Comparison of ENCODE assay signal across 10 cellular contexts in genomic region chr2:113117594-113118262, GRCh38. TPM values are rescaled to one million over a fixed set of nuclear protein-coding genes. Genes with fewer than 3 reads are reported as not detected.
DNase-seq lines count a peak whose midpoint lies in the region; ATAC-seq, FAIRE-seq and TF ChIP-seq lines count a peak whose summit lies in the region.
"Had no signal": no experiment of that assay in that cellular context is flagged by ENCODE, and none has a peak within 500 bp of the region (broad histone marks: within the 10 kb centered on the region; RNA-seq: fewer than 3 reads in every experiment).

No MANE protein-coding gene starts in this region.

- FAIRE-seq in pancreas (lab: Jason Lieb, UNC), result no peak

- H3K27me3 ChIP-seq in duodenal mucosa (ENCODE audit: control insufficient read depth in 1 of 2, insufficient read depth in 2 of 2, low read length in 2 of 2), result no peaks in the 10 kb centered on the region
- no peaks in the 10 kb centered on the region for H3K27me3 ChIP-seq in pancreas

- WGBS in pancreas, 2 donors, result 65 to 70% methylated on average over 9 of the region's 9 CpGs

- H3K4me3 ChIP-seq in NB4 (ENCODE audit: low read depth, low read length) (no peak overlapping the region), duodenal mucosa (ENCODE audit: low read depth in 1 of 2, low read length in 2 of 2) (peak overlapping the region; percentile 46 to 48), pancreas (no peak overlapping the region)

- no peak for TF ChIP-seq POLR2A in NB4 (IDR thresholded peaks at IDR 0.05; ENCODE audit: extremely low read depth, insufficient read length)

- peak overlapping the region; percentile 81 for H3K27ac ChIP-seq in duodenal mucosa (ENCODE audit: low read depth, low read length)
- H3K27ac ChIP-seq in pancreas, result no peak overlapping the region

- ATAC-seq in pancreas (peak; percentile 77 to 87 (median 86)), GM18867 (IDR thresholded peaks at IDR 0.05; ENCODE audit: unreplicated experiment) (no peak)

- TF ChIP-seq CTCF in NB4 (IDR thresholded peaks at IDR 0.05; ENCODE audit: low read depth, low read length), result no peak
- TF ChIP-seq CTCF in pancreas (IDR thresholded peaks at IDR 0.05), result no peak

- intact Hi-C loops in pancreas (cut with DNase I), result no loop called here

- H3K36me3 ChIP-seq in duodenal mucosa (ENCODE audit: control insufficient read depth in 1 of 2, insufficient read depth in 2 of 2, low read length in 2 of 2) (no peaks in the 10 kb centered on the region), pancreas (no peaks in the 10 kb centered on the region)

- H3K9me3 ChIP-seq in duodenal mucosa (ENCODE audit: control insufficient read depth in 1 of 2, low read length in 2 of 2) (no peaks in the 10 kb centered on the region), pancreas (no peaks in the 10 kb centered on the region)

- DNase-seq in AG20443 (ENCODE audit: low spot score) (peak; percentile 93), NB4 (ENCODE audit: low read depth) (peak; percentile 52), pancreas (peak in 4 of 6 donors; percentile 25 to 67 (median 52)), NCI-H1092 treated with DMSO at 0.1 percent for 48 hours (lab: John Stamatoyannopoulos, UW) (no peak), nucleus accumbens (lab: John Stamatoyannopoulos, UW) (no peak), T-helper 9 cell (no peak)
- DNase-seq: NCI-H774 had no signal

- peaks cover 30 to 33% of the 10 kb centered on the region in 2 donors for H3K4me1 ChIP-seq in duodenal mucosa (ENCODE audit: control insufficient read depth in 1 of 2, insufficient read depth in 2 of 2, low read length in 2 of 2)
- no peaks in the 10 kb centered on the region for H3K4me1 ChIP-seq in pancreas

- peak overlapping the region; percentile 20 to 52 for H3K9ac ChIP-seq in duodenal mucosa (ENCODE audit: low read depth in 1 of 2, low read length in 2 of 2)

RNA-seq across cellular contexts. Expression of gene IL1RN, which starts 9.7 kb away (rescaled TPM):
- 1 to 10 TPM in 3 of 6 donors, under 1 TPM in 2, not detected in 1; 0.37 to 3.1 (median 1.4) TPM for total RNA-seq in pancreas
- 1 to 10 TPM in 1 of 2 donors, under 1 TPM in 1; 0.65 to 1.6 TPM for polyA plus RNA-seq in pancreas

RNA-seq across cellular contexts. Expression of gene IL1F10, which starts 50.0 kb away (rescaled TPM):
- total RNA-seq in pancreas, result not detected
- polyA plus RNA-seq in pancreas, result not detected
- polyA plus RNA-seq: adipose tissue had no signal

RNA-seq across cellular contexts. Expression of gene PSD4, which starts 56.0 kb away (rescaled TPM):
- 10 to 100 TPM; 15.9 to 37.6 (median 23.4) TPM for total RNA-seq in pancreas
- polyA plus RNA-seq in pancreas, result 10 to 100 TPM; 28.2 to 31.4 TPM

RNA-seq across cellular contexts. Expression of gene IL36RN, which starts 58.7 kb away (rescaled TPM):
- not detected for total RNA-seq in pancreas
- not detected for polyA plus RNA-seq in pancreas

Comparison
In these comparisons a context has a peak if more than half of its experiments do, and no peak if none do; other contexts are left out.
1. DNase-seq: peak in AG20443 (single experiment), NB4 (single experiment) and pancreas (4 of 6); none in NCI-H1092 treated with DMSO at 0.1 percent for 48 hours (single experiment), nucleus accumbens (0 of 56) and T-helper 9 cell (single experiment).
2. H3K4me3 ChIP-seq: peak in duodenal mucosa (2 of 2); none in NB4 (single experiment) and pancreas (0 of 4).